In genomic region chr12:96221391-96221790, GRCh38 we compare ENCODE assay signal across 1 cellular context.
TF ChIP-seq lines count a peak whose summit lies in the region.

No MANE protein-coding gene starts in this region.

TF ChIP-seq in GM12878, 131 proteins besides CTCF, POLR2A, EP300 and RAD21:
- no peak for TF ChIP-seq CREM (IDR thresholded peaks at IDR 0.05; ENCODE audit: low read depth)
- no peak for TF ChIP-seq ZNF207 (IDR thresholded peaks at IDR 0.05; ENCODE audit: borderline replicate concordance)
- TF ChIP-seq SPI1 (IDR thresholded peaks at IDR 0.05; ENCODE audit: borderline replicate concordance, insufficient read depth, low read depth, low read length), result no peak
- no peak for TF ChIP-seq FOS (IDR thresholded peaks at IDR 0.05; ENCODE audit: borderline replicate concordance, extremely low read depth, insufficient read length)
- TF ChIP-seq TCF3 (IDR thresholded peaks at IDR 0.05; ENCODE audit: borderline replicate concordance, insufficient read depth, low read depth, low read length), result no peak
- no peak for TF ChIP-seq ZNF687 (IDR thresholded peaks at IDR 0.05)
- TF ChIP-seq FOXK2 (IDR thresholded peaks at IDR 0.05), result no peak
- TF ChIP-seq RUNX3 (IDR thresholded peaks at IDR 0.05; ENCODE audit: low read length), result peak; percentile 51
